In genomic region chrX:70774223-70774622, GRCh38 we compare ENCODE assay signal across 24 cellular contexts.
"Had no signal": no experiment of that assay in that cellular context is flagged by ENCODE, and none has a peak within 500 bp of the region (broad histone marks: within the 10 kb centered on the region; RNA-seq: fewer than 3 reads in every experiment).

No MANE protein-coding gene starts in this region.

- DNase-seq: activated CD4-positive, alpha-beta T cell treated with anti-CD3 and anti-CD28 coated beads for 4 hours; activated CD8-positive, alpha-beta memory T cell treated with anti-CD3 and anti-CD28 coated beads, Interleukin-2, amount 50 U/mL, for 4 hours; activated CD8-positive, alpha-beta T cell treated with anti-CD3 and anti-CD28 coated beads for 36 hours; activated gamma-delta T cell treated with Interleukin-2 at 50 U/mL for 16 hours; activated naive CD4-positive, alpha-beta T cell treated with anti-CD3 and anti-CD28 coated beads, Interleukin-2, amount 10 ng/mL, durations not matched to agents 7 days and 5 days; activated naive CD8-positive, alpha-beta T cell treated with anti-CD3 and anti-CD28 coated beads for 36 hours; activated T-cell treated with anti-CD3 and anti-CD28 coated beads, Interleukin-2, amount 50 U/mL, for 72 hours; cerebellar nuclear complex; Karpas-422; NCI-H1105 treated with DMSO at 0.1 percent for 48 hours; NCI-H1436 treated with DMSO at 0.1 percent for 48 hours; NCI-H187; NCI-H2081; NCI-H510A treated with DMSO at 0.1 percent for 48 hours; NCI-H69; NK-92 treated with Interleukin-12 subunit alpha and Interleukin-12 subunit beta, amount 100 ng/mL, for 24 hours; Peyer's patch; Right ventricle myocardium superior; T-helper 17 cell; T-helper 9 cell had no signal

- H3K27me3 Mint-ChIP-seq: activated CD8-positive, alpha-beta T cell treated with anti-CD3 and anti-CD28 coated beads for 36 hours; activated naive CD4-positive, alpha-beta T cell treated with anti-CD3 and anti-CD28 coated beads, Interleukin-2, amount 10 ng/mL, durations not matched to agents 7 days and 5 days; activated naive CD8-positive, alpha-beta T cell treated with anti-CD3 and anti-CD28 coated beads for 36 hours; T-helper 17 cell had no signal

- FAIRE-seq: TTC549 had no signal

- H3K27ac ChIP-seq: Peyer's patch, RWPE1 had no signal

- H3K4me1 ChIP-seq: Peyer's patch had no signal

- H3K27ac Mint-ChIP-seq: activated CD8-positive, alpha-beta T cell treated with anti-CD3 and anti-CD28 coated beads for 36 hours; activated naive CD4-positive, alpha-beta T cell treated with anti-CD3 and anti-CD28 coated beads, Interleukin-2, amount 10 ng/mL, durations not matched to agents 7 days and 5 days; activated naive CD8-positive, alpha-beta T cell treated with anti-CD3 and anti-CD28 coated beads for 36 hours; activated T-cell treated with anti-CD3 and anti-CD28 coated beads, Interleukin-2, amount 50 U/mL, for 72 hours; activated T-helper 2 cell treated with anti-CD3 and anti-CD28 coated beads, Interferon-gamma antibody, Interleukin-2, Interleukin-4, amounts not matched to agents 10 μg/mL and 5 μg/mL and 100 μg/mL, durations not matched to agents 14 hours and 24 hours and 36 hours; T-helper 17 cell had no signal

- H3K9me3 ChIP-seq: Peyer's patch had no signal

- H3K36me3 ChIP-seq: Peyer's patch had no signal

- H3K9me3 Mint-ChIP-seq: activated CD8-positive, alpha-beta T cell treated with anti-CD3 and anti-CD28 coated beads for 36 hours; activated naive CD4-positive, alpha-beta T cell treated with anti-CD3 and anti-CD28 coated beads, Interleukin-2, amount 10 ng/mL, durations not matched to agents 7 days and 5 days; activated naive CD8-positive, alpha-beta T cell treated with anti-CD3 and anti-CD28 coated beads for 36 hours; activated T-cell treated with anti-CD3 and anti-CD28 coated beads, Interleukin-2, amount 50 U/mL, for 72 hours; activated T-helper 2 cell treated with anti-CD3 and anti-CD28 coated beads, Interferon-gamma antibody, Interleukin-2, Interleukin-4, amounts not matched to agents 10 μg/mL and 5 μg/mL and 100 μg/mL, durations not matched to agents 14 hours and 24 hours and 36 hours had no signal

- H3K4me3 Mint-ChIP-seq: activated CD8-positive, alpha-beta T cell treated with anti-CD3 and anti-CD28 coated beads for 36 hours; activated naive CD4-positive, alpha-beta T cell treated with anti-CD3 and anti-CD28 coated beads, Interleukin-2, amount 10 ng/mL, durations not matched to agents 7 days and 5 days; activated naive CD8-positive, alpha-beta T cell treated with anti-CD3 and anti-CD28 coated beads for 36 hours; activated T-cell treated with anti-CD3 and anti-CD28 coated beads, Interleukin-2, amount 50 U/mL, for 72 hours; T-helper 17 cell had no signal

- H3K4me1 Mint-ChIP-seq: activated naive CD4-positive, alpha-beta T cell treated with anti-CD3 and anti-CD28 coated beads, Interleukin-2, amount 10 ng/mL, durations not matched to agents 7 days and 5 days; activated naive CD8-positive, alpha-beta T cell treated with anti-CD3 and anti-CD28 coated beads for 36 hours; T-helper 17 cell had no signal

- H3K27me3 ChIP-seq: Peyer's patch had no signal

- H3K4me3 ChIP-seq: Peyer's patch had no signal

- ATAC-seq: activated CD4-positive, CD25-positive, alpha-beta regulatory T cell treated with anti-CD3 and anti-CD28 coated beads, Interleukin-2, amount 50 U/mL, for 24 hours; activated CD8-positive, alpha-beta T cell treated with anti-CD3 and anti-CD28 coated beads for 36 hours; activated T-cell treated with anti-CD3 and anti-CD28 coated beads, Interleukin-2, amount 50 U/mL, for 72 hours; T-helper 17 cell had no signal

- H3K36me3 Mint-ChIP-seq: activated naive CD4-positive, alpha-beta T cell treated with anti-CD3 and anti-CD28 coated beads, Interleukin-2, amount 10 ng/mL, durations not matched to agents 7 days and 5 days; activated naive CD8-positive, alpha-beta T cell treated with anti-CD3 and anti-CD28 coated beads for 36 hours had no signal
